In genomic region chr4:74148205-74148604, GRCh38 we compare ENCODE assay signal across 2 cellular contexts.
A peak's percentile ranks its signal among the peaks of the same experiment; 100 is the strongest.
TF ChIP-seq lines count a peak whose summit lies in the region.

No MANE protein-coding gene starts in this region.

TF ChIP-seq in A549, 52 proteins besides CTCF, POLR2A, EP300 and RAD21 (continued from another document):
- TF ChIP-seq, protein P1, sequence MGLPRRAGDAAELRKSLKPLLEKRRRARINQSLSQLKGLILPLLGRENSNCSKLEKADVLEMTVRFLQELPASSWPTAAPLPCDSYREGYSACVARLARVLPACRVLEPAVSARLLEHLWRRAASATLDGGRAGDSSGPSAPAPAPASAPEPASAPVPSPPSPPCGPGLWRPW (IDR thresholded peaks at IDR 0.05): no peak

TF ChIP-seq in HEK293, 187 proteins besides CTCF, POLR2A, EP300 and RAD21 (continued from another document):
- TF ChIP-seq ZNF518A (tag by site-specific recombination; conservative IDR thresholded peaks at IDR 0.05; ENCODE audit: low read depth): peak; percentile 79
- no peak for TF ChIP-seq ZNF747 (tag by site-specific recombination; IDR thresholded peaks at IDR 0.05)
- TF ChIP-seq ZNF366 (tag by site-specific recombination; conservative IDR thresholded peaks at IDR 0.05): no peak
- peak; percentile 44; the same call in 1 of the 2 replicates for TF ChIP-seq ZNF140 (tag by site-specific recombination; IDR thresholded peaks at IDR 0.05)
- peak; percentile 70 for TF ChIP-seq ZNF426 (tag by site-specific recombination; IDR thresholded peaks at IDR 0.05)
- peak; percentile 62 for TF ChIP-seq ZBTB8A (tag by site-specific recombination; IDR thresholded peaks at IDR 0.05)
- peak; percentile 64 for TF ChIP-seq ZNF555 (tag by site-specific recombination; conservative IDR thresholded peaks at IDR 0.05)
- no peak for TF ChIP-seq ZNF621 (tag by site-specific recombination; IDR thresholded peaks at IDR 0.05)
- peak; percentile 69; the same call in 1 of the 2 replicates for TF ChIP-seq ZBTB11 (tag by site-specific recombination; conservative IDR thresholded peaks at IDR 0.05; ENCODE audit: low read depth)
- TF ChIP-seq, protein P2, sequence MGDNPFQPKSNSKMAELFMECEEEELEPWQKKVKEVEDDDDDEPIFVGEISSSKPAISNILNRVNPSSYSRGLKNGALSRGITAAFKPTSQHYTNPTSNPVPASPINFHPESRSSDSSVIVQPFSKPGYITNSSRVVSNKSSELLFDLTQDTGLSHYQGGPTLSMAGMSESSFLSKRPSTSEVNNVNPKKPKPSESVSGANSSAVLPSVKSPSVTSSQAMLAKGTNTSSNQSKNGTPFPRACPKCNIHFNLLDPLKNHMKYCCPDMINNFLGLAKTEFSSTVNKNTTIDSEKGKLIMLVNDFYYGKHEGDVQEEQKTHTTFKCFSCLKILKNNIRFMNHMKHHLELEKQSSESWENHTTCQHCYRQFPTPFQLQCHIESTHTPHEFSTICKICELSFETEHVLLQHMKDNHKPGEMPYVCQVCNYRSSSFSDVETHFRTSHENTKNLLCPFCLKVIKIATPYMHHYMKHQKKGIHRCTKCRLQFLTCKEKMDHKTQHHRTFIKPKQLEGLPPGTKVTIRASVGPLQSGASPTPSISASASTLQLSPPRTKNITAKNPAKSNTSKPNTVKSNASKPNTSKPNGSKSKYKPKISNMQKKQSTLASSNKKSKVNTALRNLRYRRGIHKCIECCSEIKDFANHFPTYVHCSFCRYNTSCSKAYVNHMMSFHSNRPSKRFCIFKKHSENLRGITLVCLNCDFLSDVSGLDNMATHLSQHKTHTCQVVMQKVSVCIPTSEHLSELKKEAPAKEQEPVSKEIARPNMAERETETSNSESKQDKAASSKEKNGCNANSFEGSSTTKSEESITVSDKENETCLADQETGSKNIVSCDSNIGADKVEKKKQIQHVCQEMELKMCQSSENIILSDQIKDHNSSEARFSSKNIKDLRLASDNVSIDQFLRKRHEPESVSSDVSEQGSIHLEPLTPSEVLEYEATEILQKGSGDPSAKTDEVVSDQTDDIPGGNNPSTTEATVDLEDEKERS (tag by site-specific recombination; IDR thresholded peaks at IDR 0.05): no peak
- 0 out of 2 replicates have a peak, but pooled peaks have one; percentile 11 for TF ChIP-seq ZNF654 (tag by site-specific recombination; IDR thresholded peaks at IDR 0.05; ENCODE audit: low read depth)
- TF ChIP-seq, protein P3, sequence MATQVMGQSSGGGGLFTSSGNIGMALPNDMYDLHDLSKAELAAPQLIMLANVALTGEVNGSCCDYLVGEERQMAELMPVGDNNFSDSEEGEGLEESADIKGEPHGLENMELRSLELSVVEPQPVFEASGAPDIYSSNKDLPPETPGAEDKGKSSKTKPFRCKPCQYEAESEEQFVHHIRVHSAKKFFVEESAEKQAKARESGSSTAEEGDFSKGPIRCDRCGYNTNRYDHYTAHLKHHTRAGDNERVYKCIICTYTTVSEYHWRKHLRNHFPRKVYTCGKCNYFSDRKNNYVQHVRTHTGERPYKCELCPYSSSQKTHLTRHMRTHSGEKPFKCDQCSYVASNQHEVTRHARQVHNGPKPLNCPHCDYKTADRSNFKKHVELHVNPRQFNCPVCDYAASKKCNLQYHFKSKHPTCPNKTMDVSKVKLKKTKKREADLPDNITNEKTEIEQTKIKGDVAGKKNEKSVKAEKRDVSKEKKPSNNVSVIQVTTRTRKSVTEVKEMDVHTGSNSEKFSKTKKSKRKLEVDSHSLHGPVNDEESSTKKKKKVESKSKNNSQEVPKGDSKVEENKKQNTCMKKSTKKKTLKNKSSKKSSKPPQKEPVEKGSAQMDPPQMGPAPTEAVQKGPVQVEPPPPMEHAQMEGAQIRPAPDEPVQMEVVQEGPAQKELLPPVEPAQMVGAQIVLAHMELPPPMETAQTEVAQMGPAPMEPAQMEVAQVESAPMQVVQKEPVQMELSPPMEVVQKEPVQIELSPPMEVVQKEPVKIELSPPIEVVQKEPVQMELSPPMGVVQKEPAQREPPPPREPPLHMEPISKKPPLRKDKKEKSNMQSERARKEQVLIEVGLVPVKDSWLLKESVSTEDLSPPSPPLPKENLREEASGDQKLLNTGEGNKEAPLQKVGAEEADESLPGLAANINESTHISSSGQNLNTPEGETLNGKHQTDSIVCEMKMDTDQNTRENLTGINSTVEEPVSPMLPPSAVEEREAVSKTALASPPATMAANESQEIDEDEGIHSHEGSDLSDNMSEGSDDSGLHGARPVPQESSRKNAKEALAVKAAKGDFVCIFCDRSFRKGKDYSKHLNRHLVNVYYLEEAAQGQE (tag by site-specific recombination; IDR thresholded peaks at IDR 0.05): peak; percentile 40; the same call in 1 of the 2 replicates
- peak; percentile 50; the same call in 1 of the 2 replicates for TF ChIP-seq ZNF623 (tag by site-specific recombination; IDR thresholded peaks at IDR 0.05)
